In the genomic region with DNA sequence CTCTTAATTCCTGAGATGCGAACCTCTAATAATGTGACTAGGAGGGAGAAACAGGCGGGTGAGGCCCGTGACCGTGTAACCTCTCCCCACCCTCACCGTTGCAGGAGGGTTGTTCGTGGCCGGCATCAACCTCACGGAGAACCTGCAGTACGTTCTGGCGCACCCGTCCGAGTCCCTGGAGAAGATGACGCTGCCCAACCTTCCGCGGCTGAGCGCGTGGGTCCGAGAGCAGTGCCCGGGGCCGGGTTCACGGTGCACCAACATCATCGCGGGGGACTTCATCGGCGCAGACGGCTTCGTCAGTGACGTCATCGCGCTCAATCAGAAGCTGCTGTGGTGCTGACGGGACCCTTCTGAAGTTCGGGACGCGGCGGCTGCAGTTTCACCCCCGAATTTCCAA, we compare ENCODE assay signal across 25 cellular contexts. TPM values are rescaled to one million over a fixed set of nuclear protein-coding genes. Genes with fewer than 3 reads are reported as not detected.
DNase-seq lines count a peak whose midpoint lies in the region; ATAC-seq, FAIRE-seq and TF ChIP-seq lines count a peak whose summit lies in the region.
"Had no signal": no experiment of that assay in that cellular context is flagged by ENCODE, and none has a peak within 500 bp of the region (broad histone marks: within the 10 kb centered on the region; RNA-seq: fewer than 3 reads in every experiment).

No MANE protein-coding gene starts in this region.

- no peaks in the 10 kb centered on the region for H3K27me3 ChIP-seq in RWPE2 (ENCODE audit: insufficient read depth, poor library complexity, severe bottlenecking)
- no peaks in the 10 kb centered on the region for H3K27me3 ChIP-seq in SJCRH30
- H3K27me3 ChIP-seq: BE2C, MG63 had no signal

- no peaks in the 10 kb centered on the region for H3K4me1 Mint-ChIP-seq in CD14-positive monocyte
- H3K4me1 Mint-ChIP-seq: CD4-positive, CD25-positive, alpha-beta regulatory T cell; GM23338 had no signal

- no peaks in the 10 kb centered on the region for H3K27me3 Mint-ChIP-seq in CD14-positive monocyte (ENCODE audit: low read depth in 3 of 3)
- H3K27me3 Mint-ChIP-seq: CD4-positive, CD25-positive, alpha-beta regulatory T cell had no signal

- no peak for FAIRE-seq in kidney (lab: Jason Lieb, UNC)
- FAIRE-seq: GM12891, RCC 7860 had no signal

- no peak overlapping the region for H3K4me3 Mint-ChIP-seq in CD14-positive monocyte
- H3K4me3 Mint-ChIP-seq: CD4-positive, CD25-positive, alpha-beta regulatory T cell; GM23338 had no signal

- no peak overlapping the region for H3K27ac ChIP-seq in RWPE2 (ENCODE audit: poor library complexity, severe bottlenecking)
- H3K27ac ChIP-seq in kidney (ENCODE audit: low read depth in 2 of 2, low read length in 2 of 2), result no peak overlapping the region
- H3K27ac ChIP-seq in SJCRH30, result no peak overlapping the region
- H3K27ac ChIP-seq: SK-N-MC had no signal

- H3K9me3 ChIP-seq in RWPE2 (ENCODE audit: severe bottlenecking) (no peaks in the 10 kb centered on the region), kidney (ENCODE audit: control insufficient read depth in 1 of 2, low read length in 2 of 2) (no peaks in the 10 kb centered on the region), SJCRH30 (replicated peaks) (no peaks in the 10 kb centered on the region)
- H3K9me3 ChIP-seq: BE2C, MG63 had no signal

- H3K36me3 ChIP-seq in RWPE2 (ENCODE audit: low read depth) (peaks cover 77% of the 10 kb centered on the region), kidney (ENCODE audit: control insufficient read depth in 1 of 2, insufficient read depth in 2 of 2, low read length in 2 of 2) (no peaks in the 10 kb centered on the region), SJCRH30 (peaks cover 15% of the 10 kb centered on the region)
- H3K36me3 ChIP-seq: BE2C had no signal

- H3K9me3 Mint-ChIP-seq in CD14-positive monocyte, result peaks cover 0 to 15% (median 2%) of the 10 kb centered on the region in 7 donors
- H3K9me3 Mint-ChIP-seq: CD4-positive, CD25-positive, alpha-beta regulatory T cell; GM23338 had no signal

- H3K27ac Mint-ChIP-seq in CD14-positive monocyte, result no peak overlapping the region
- H3K27ac Mint-ChIP-seq: CD4-positive, CD25-positive, alpha-beta regulatory T cell; GM23338 had no signal

- no peak overlapping the region for H3K9ac ChIP-seq in kidney (ENCODE audit: low read length in 2 of 2)

- TF ChIP-seq CTCF in CD14-positive monocyte (IDR thresholded peaks at IDR 0.05), result no peak
- TF ChIP-seq CTCF in RWPE2 (IDR thresholded peaks at IDR 0.05; ENCODE audit: poor library complexity, severe bottlenecking), result no peak
- TF ChIP-seq CTCF in kidney (IDR thresholded peaks at IDR 0.05; ENCODE audit: borderline replicate concordance, extremely low read depth, insufficient read depth), result no peak

- H3K4me1 ChIP-seq in RWPE2 (ENCODE audit: insufficient read depth, poor library complexity, severe bottlenecking), result no peaks in the 10 kb centered on the region
- no peaks in the 10 kb centered on the region for H3K4me1 ChIP-seq in kidney (ENCODE audit: control insufficient read depth in 1 of 2, insufficient read depth in 1 of 2, low read depth in 1 of 2, low read length in 2 of 2)
- H3K4me1 ChIP-seq in SJCRH30, result no peaks in the 10 kb centered on the region
- H3K4me1 ChIP-seq: BE2C had no signal

- no peak for ATAC-seq in RWPE2 (ENCODE audit: low read depth)
- ATAC-seq in sciatic nerve, result no peak
- no peak for ATAC-seq in HG02571 (IDR thresholded peaks at IDR 0.05; ENCODE audit: unreplicated experiment)
- ATAC-seq: GM23338 had no signal

- H3K4me3 ChIP-seq in RWPE2 (ENCODE audit: severe bottlenecking) (no peak overlapping the region), kidney (ENCODE audit: low read length in 2 of 2) (no peak overlapping the region), SJCRH30 (no peak overlapping the region)
- H3K4me3 ChIP-seq: GM23338, MG63, SK-N-MC had no signal

- intact Hi-C loops in CD14-positive monocyte (cut with micrococcal nuclease) (no loop called here), kidney (cut with DNase I) (no loop called here), sciatic nerve (cut with DNase I) (no loop called here)

- peaks cover 30 to 64% of the 10 kb centered on the region in 2 donors for H3K36me3 Mint-ChIP-seq in CD14-positive monocyte

- DNase-seq in CD14-positive monocyte (ENCODE audit: low spot score) (peak; percentile 25), RWPE2 (ENCODE audit: low spot score) (peak; percentile 63), kidney (peak; percentile 60), sciatic nerve (ENCODE audit: low spot score) (peak; percentile 37), SJCRH30 (no peak), inferior parietal cortex (ENCODE audit: extremely low spot score) (no peak)
- DNase-seq: BE2C; CD4-positive, CD25-positive, alpha-beta regulatory T cell; COR-L47; DMS79 treated with DMSO at 0.1 percent for 48 hours; MG63; NCI-H1417; NCI-H1694 treated with DMSO at 0.1 percent for 48 hours; NCI-H2081 treated with DMSO at 0.1 percent for 48 hours; NCI-H2171 treated with DMSO at 0.1 percent for 48 hours; NCI-H446; NCI-H526; OCI-M1; SHP77; SW 1271 had no signal

RNA-seq across cellular contexts. Expression of a gene that starts 17.8 kb away (rescaled TPM):
- 1 to 10 TPM; 2.9 to 6.7 TPM for polyA plus RNA-seq in CD14-positive monocyte
- 11.0 TPM for total RNA-seq in kidney
- polyA plus RNA-seq in kidney (ENCODE audit: insufficient read depth, low read depth, low replicate concordance), result 4.9 TPM
- total RNA-seq in sciatic nerve, result 11.0 TPM
- 16.0 and 16.2 TPM in 2 replicates for total RNA-seq in SJCRH30 (2014; rRNA removed; shearing (Covaris generic))

RNA-seq across cellular contexts. Expression of a gene that starts 19.6 kb away (rescaled TPM):
- 10 to 100 TPM; 17.2 to 27.0 TPM for polyA plus RNA-seq in CD14-positive monocyte
- 50.1 TPM for total RNA-seq in kidney
- polyA plus RNA-seq in kidney (ENCODE audit: insufficient read depth, low read depth, low replicate concordance), result 61.9 TPM
- total RNA-seq in sciatic nerve, result 43.1 TPM
- total RNA-seq in SJCRH30 (2014; rRNA removed; shearing (Covaris generic)), result 29.6 and 37.0 TPM in 2 replicates

Comparison
In these comparisons a context has a peak if more than half of its experiments do, and no peak if none do; other contexts are left out.
1. DNase-seq: peak in CD14-positive monocyte (single experiment), RWPE2 (single experiment), kidney (single experiment) and sciatic nerve (single experiment); none in SJCRH30 (0 of 2) and inferior parietal cortex (single experiment).